ENCODE assay signal across 24 cellular contexts in the genomic region with DNA sequence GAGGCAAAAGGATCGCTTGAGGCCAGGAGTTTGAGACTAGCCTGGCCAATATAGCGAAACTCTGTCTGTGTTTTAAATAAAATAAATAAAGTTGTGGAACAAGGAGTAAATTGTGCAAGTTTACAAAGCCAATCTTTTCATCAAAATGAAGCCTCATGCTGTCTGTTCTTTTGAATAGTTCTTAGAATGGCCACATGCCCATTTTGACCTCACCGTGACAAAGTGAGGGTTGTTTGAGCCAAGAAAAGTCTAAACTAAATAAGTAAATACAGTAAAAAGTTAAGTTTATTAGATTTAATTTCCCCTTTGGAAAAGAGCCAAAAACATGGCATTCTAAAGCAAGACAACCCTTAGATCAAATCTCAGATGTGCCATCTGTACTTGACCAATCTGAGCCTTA.
A peak's percentile ranks its signal among the peaks of the same experiment; 100 is the strongest.
DNase-seq lines count a peak whose midpoint lies in the region; ATAC-seq and TF ChIP-seq lines count a peak whose summit lies in the region.
"Had no signal": no experiment of that assay in that cellular context is flagged by ENCODE, and none has a peak within 500 bp of the region (broad histone marks: within the 10 kb centered on the region; RNA-seq: fewer than 3 reads in every experiment).

No MANE protein-coding gene starts in this region.

- POLR2A ChIA-PET in PC-3 (lab: Charles Lee; ENCODE audit: unreplicated experiment) = no interaction called here
- POLR2A ChIA-PET in activated CD4-positive, alpha-beta memory T cell treated with anti-CD3 and anti-CD28 coated beads for 36 hours (lab: Charles Lee) = no interaction called here

- peaks cover 2% of the 10 kb centered on the region for H3K36me3 Mint-ChIP-seq in activated CD4-positive, alpha-beta memory T cell treated with anti-CD3 and anti-CD28 coated beads for 36 hours
- H3K36me3 Mint-ChIP-seq: CD14-positive monocyte; CD4-positive, CD25-positive, alpha-beta regulatory T cell; CD8-positive, alpha-beta memory T cell had no signal

- ATAC-seq in PC-3 = peak; percentile 48; the same call in 1 of the 2 replicates
- ATAC-seq: GM12878 had no signal

- H3K4me1 ChIP-seq in PC-3 (ENCODE audit: insufficient read depth, low read length) = no peaks in the 10 kb centered on the region

- no peaks in the 10 kb centered on the region for H3K36me3 ChIP-seq in PC-3 (ENCODE audit: low read depth, low read length)

- no peak overlapping the region for H3K9ac ChIP-seq in PC-3 (ENCODE audit: low read length)
- H3K9ac ChIP-seq: BLaER1 treated with 17β-estradiol and CSF1 and Interleukin-3, amounts not matched to agents 10 nM and 100 nM had no signal

- H3K9me3 ChIP-seq in PC-3 (ENCODE audit: low read length) = no peaks in the 10 kb centered on the region

- no peaks in the 10 kb centered on the region for H3K4me1 Mint-ChIP-seq in activated CD4-positive, alpha-beta memory T cell treated with anti-CD3 and anti-CD28 coated beads for 36 hours (ENCODE audit: low read depth)
- H3K4me1 Mint-ChIP-seq: CD4-positive, alpha-beta memory T cell; CD4-positive, CD25-positive, alpha-beta regulatory T cell; CD8-positive, alpha-beta memory T cell had no signal

- no peak overlapping the region for H3K4me3 ChIP-seq in PC-3 (ENCODE audit: low read length)
- H3K4me3 ChIP-seq: BLaER1 treated with 17β-estradiol and CSF1 and Interleukin-3, amounts not matched to agents 10 nM and 100 nM; GM12878 had no signal

- H3K27ac Mint-ChIP-seq in activated CD4-positive, alpha-beta memory T cell treated with anti-CD3 and anti-CD28 coated beads for 36 hours = no peak overlapping the region
- H3K27ac Mint-ChIP-seq: B cell; CD14-positive monocyte; CD4-positive, alpha-beta memory T cell; CD8-positive, alpha-beta memory T cell had no signal

- CTCF ChIA-PET in PC-3 (lab: Charles Lee) = no interaction called here
- CTCF ChIA-PET in activated CD4-positive, alpha-beta memory T cell treated with anti-CD3 and anti-CD28 coated beads for 36 hours (lab: Charles Lee) = no interaction called here

- no peaks in the 10 kb centered on the region for H3K79me2 ChIP-seq in PC-3 (ENCODE audit: low read length)

- DNase-seq in PC-3 = peak; percentile 23
- DNase-seq in foreskin melanocyte = peak; percentile 65
- no peak for DNase-seq in GOT3 (lab: John Stamatoyannopoulos, UW)
- DNase-seq in SIG-M5 treated with dmso at 0.1 percent for 504 hours (lab: John Stamatoyannopoulos, UW; ENCODE audit: unreplicated experiment) = no peak
- no peak for DNase-seq in activated CD4-positive, alpha-beta memory T cell treated with anti-CD3 and anti-CD28 coated beads for 36 hours
- DNase-seq: 8988T; AML-193; CD4-positive, alpha-beta memory T cell; CD4-positive, CD25-positive, alpha-beta regulatory T cell; CD8-positive, alpha-beta memory T cell; COR-L47; DMS 273 treated with DMSO at 0.1 percent for 48 hours; DMS153; DMS53; DMS79; DND-41; EL; GDM1 had no signal

- H3K27me3 Mint-ChIP-seq in activated CD4-positive, alpha-beta memory T cell treated with anti-CD3 and anti-CD28 coated beads for 36 hours = peaks cover 1% of the 10 kb centered on the region
- H3K27me3 Mint-ChIP-seq: B cell; CD4-positive, CD25-positive, alpha-beta regulatory T cell had no signal

- no TSS peak for BruUV-seq in PC-3 (replicated peaks; lab: Mats Ljungman, UMichigan)

- H3K4me3 Mint-ChIP-seq in activated CD4-positive, alpha-beta memory T cell treated with anti-CD3 and anti-CD28 coated beads for 36 hours = no peak overlapping the region
- H3K4me3 Mint-ChIP-seq: B cell; CD14-positive monocyte; CD4-positive, alpha-beta memory T cell; CD4-positive, CD25-positive, alpha-beta regulatory T cell; CD8-positive, alpha-beta memory T cell had no signal

- TF ChIP-seq CTCF in 22Rv1 (IDR thresholded peaks at IDR 0.05) (no peak), C4-2B (conservative IDR thresholded peaks at IDR 0.05) (no peak), PC-3 (conservative IDR thresholded peaks at IDR 0.05; ENCODE audit: low read depth, low read length) (no peak)

- no peaks in the 10 kb centered on the region for H3F3A ChIP-seq in PC-3 (ENCODE audit: low read length, unreplicated experiment)

- H3K9me2 ChIP-seq in PC-3 (replicated peaks; ENCODE audit: low read length) = no peaks in the 10 kb centered on the region

- peaks cover 30% of the 10 kb centered on the region for H3K9me3 Mint-ChIP-seq in activated CD4-positive, alpha-beta memory T cell treated with anti-CD3 and anti-CD28 coated beads for 36 hours

- no peak overlapping the region for H3K4me2 ChIP-seq in PC-3 (ENCODE audit: low read length)
- H3K4me2 ChIP-seq: BLaER1 treated with 17β-estradiol and CSF1 and Interleukin-3, amounts not matched to agents 10 nM and 100 nM had no signal

- H4K20me1 ChIP-seq in PC-3 (ENCODE audit: low read length) = no peaks in the 10 kb centered on the region
- H4K20me1 ChIP-seq: BLaER1 treated with 17β-estradiol and CSF1 and Interleukin-3, amounts not matched to agents 10 nM and 100 nM had no signal

- intact Hi-C loops in PC-3 (cut with micrococcal nuclease) = no loop called here
- intact Hi-C loops in activated CD4-positive, alpha-beta memory T cell treated with anti-CD3 and anti-CD28 coated beads for 36 hours (cut with micrococcal nuclease) = no loop called here

- no peaks in the 10 kb centered on the region for H3K27me3 ChIP-seq in PC-3 (ENCODE audit: low read length)
- H3K27me3 ChIP-seq: BLaER1 treated with 17β-estradiol and CSF1 and Interleukin-3, amounts not matched to agents 10 nM and 100 nM had no signal

- H2AFZ ChIP-seq in PC-3 (ENCODE audit: low read length) = no peak overlapping the region

- peak overlapping the region; percentile 41; the same call in 1 of the 2 replicates for H3K27ac ChIP-seq in 22Rv1
- H3K27ac ChIP-seq in C4-2B = peak overlapping the region; percentile 55; the same call in 1 of the 2 replicates
- no peak overlapping the region for H3K27ac ChIP-seq in PC-3 (ENCODE audit: low read length)
- H3K27ac ChIP-seq: BLaER1 treated with 17β-estradiol and CSF1 and Interleukin-3, amounts not matched to agents 10 nM and 100 nM had no signal

Comparison
In these comparisons a context has a peak if more than half of its experiments do, and no peak if none do; other contexts are left out.
1. DNase-seq: peak in PC-3 (single experiment) and foreskin melanocyte (single experiment); none in GOT3 (single experiment), SIG-M5 treated with dmso at 0.1 percent for 504 hours (single experiment) and activated CD4-positive, alpha-beta memory T cell treated with anti-CD3 and anti-CD28 coated beads for 36 hours (single experiment).